8 cellular contexts compared by ENCODE assay signal in genomic region chr6:29737707-29738630, GRCh38. TPM values are rescaled to one million over a fixed set of nuclear protein-coding genes. Genes with fewer than 3 reads are reported as not detected.
DNase-seq lines count a peak whose midpoint lies in the region; ATAC-seq lines count a peak whose summit lies in the region.

No MANE protein-coding gene starts in this region.

- H3K9me3 ChIP-seq in SJCRH30 (replicated peaks), result no peaks in the 10 kb centered on the region

- H3K36me3 ChIP-seq in SJCRH30, result no peaks in the 10 kb centered on the region

- H3K4me3 ChIP-seq in SJCRH30, result no peak overlapping the region

- no peaks in the 10 kb centered on the region for H3K27me3 ChIP-seq in SJCRH30

- H3K4me1 ChIP-seq in SJCRH30, result no peaks in the 10 kb centered on the region

- peak; percentile 57 for ATAC-seq in HG03439 (IDR thresholded peaks at IDR 0.05; ENCODE audit: unreplicated experiment)
- no peak for ATAC-seq in HG02938 (IDR thresholded peaks at IDR 0.05; ENCODE audit: unreplicated experiment)

- peak; percentile 92 for DNase-seq in DMS53 (lab: John Stamatoyannopoulos, UW)
- peak; percentile 22 to 51 for DNase-seq in SJCRH30
- DNase-seq in activated gamma-delta T cell treated with anti-CD3 and anti-CD28 coated beads, Interleukin-2, amount 50 U/mL, for 16 hours (ENCODE audit: low read depth), result peak; percentile 59
- DNase-seq in globus pallidus (ENCODE audit: low spot score), result peak; percentile 57
- peak; percentile 67 for DNase-seq in pons (ENCODE audit: low spot score)
- no peak for DNase-seq in HPDE6-E6E7 (ENCODE audit: extremely low spot score)

- H3K27ac ChIP-seq in SJCRH30, result no peak overlapping the region

RNA-seq across cellular contexts. Expression of gene HLA-F, which starts 14.7 kb away (rescaled TPM):
- not detected in 2 replicates for total RNA-seq in SJCRH30 (2014; rRNA removed; shearing (Covaris generic))

RNA-seq across cellular contexts. Expression of gene ZFP57, which starts 57.0 kb away (rescaled TPM):
- total RNA-seq in SJCRH30 (2014; rRNA removed; shearing (Covaris generic)), result 0.08 TPM in 1 of 2 replicates, not detected in the other
